35 cellular contexts compared by ENCODE assay signal in the genomic region with DNA sequence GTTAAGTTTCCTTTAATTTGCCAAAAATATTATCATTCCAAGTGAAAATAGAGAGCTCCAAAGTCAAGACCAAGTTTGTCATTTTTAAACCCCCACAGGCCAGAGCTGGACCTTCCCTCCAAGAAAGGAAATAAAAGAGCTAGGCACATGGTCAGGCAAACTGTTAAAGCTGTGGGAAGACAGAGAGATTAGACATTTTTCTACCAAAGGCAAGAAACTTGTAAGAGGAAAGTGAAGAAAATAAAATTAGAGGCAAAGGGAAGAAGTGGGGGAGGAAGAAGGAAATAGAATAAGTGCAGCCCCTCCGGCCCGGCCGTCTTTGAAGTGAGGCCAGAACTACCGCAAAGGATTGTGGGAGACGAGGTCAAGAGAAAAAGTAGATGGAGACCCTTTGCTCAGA. TPM values are rescaled to one million over a fixed set of nuclear protein-coding genes. Genes with fewer than 3 reads are reported as not detected.
"Had no signal": no experiment of that assay in that cellular context is flagged by ENCODE, and none has a peak within 500 bp of the region (broad histone marks: within the 10 kb centered on the region; RNA-seq: fewer than 3 reads in every experiment).

No MANE protein-coding gene starts in this region.

- FAIRE-seq: RCC 7860 had no signal

- H3K36me3 ChIP-seq: cardiac muscle cell had no signal

- H3K27me3 ChIP-seq: cardiac muscle cell had no signal

- H3K27ac ChIP-seq: cardiac muscle cell, KMS-11, RWPE1, VCaP had no signal

- DNase-seq: activated B cell treated with CpG ODN at 0.5 μM for 24 hours; activated CD4-positive, alpha-beta T cell treated with anti-CD3 and anti-CD28 coated beads for 48 hours; activated CD4-positive, CD25-positive, alpha-beta regulatory T cell treated with anti-CD3 and anti-CD28 coated beads, Interleukin-2, amount 50 U/mL, for 72 hours; activated CD8-positive, alpha-beta T cell treated with anti-CD3 and anti-CD28 coated beads for 36 hours; activated effector memory CD4-positive, alpha-beta T cell treated with anti-CD3 and anti-CD28 coated beads, Interleukin-2, amount 50 U/mL, for 16 hours; activated naive CD4-positive, alpha-beta T cell; activated naive CD4-positive, alpha-beta T cell treated with anti-CD3 and anti-CD28 coated beads, Interleukin-2, amount 50 U/mL, for 16 hours; activated naive CD8-positive, alpha-beta T cell treated with anti-CD3 and anti-CD28 coated beads for 36 hours; activated T-cell treated with anti-CD3 and anti-CD28 coated beads, Interleukin-2, amount 50 U/mL, for 1 hour; activated T-cell treated with anti-CD3 and anti-CD28 coated beads, Interleukin-2, amount 50 U/mL, for 72 hours; amniotic stem cell; aorta; MM.1S; MV-4-11; NCI-H1092; NCI-H1436 treated with DMSO at 0.1 percent for 48 hours; NCI-H1694 treated with DMSO at 0.1 percent for 48 hours; NCI-H2029; NCI-H345; NCI-H524 treated with DMSO at 0.1 percent for 48 hours; NK-92 treated with Interleukin-12 subunit alpha and Interleukin-12 subunit beta, amount 100 ng/mL, for 24 hours; PC-3; SIG-M5; SW 1271; T-helper 1 cell; T-helper 2 cell; T-helper 9 cell had no signal

- H3K4me3 ChIP-seq: cardiac muscle cell had no signal

RNA-seq across cellular contexts. Expression of gene HAND2, which starts 47.9 kb away (rescaled TPM):
- total RNA-seq: activated B cell treated with CpG ODN at 0.5 μM for 24 hours; activated CD8-positive, alpha-beta memory T cell treated with anti-CD3 and anti-CD28 coated beads for 36 hours; activated CD8-positive, alpha-beta T cell treated with anti-CD3 and anti-CD28 coated beads for 36 hours; activated naive CD8-positive, alpha-beta T cell treated with anti-CD3 and anti-CD28 coated beads for 36 hours; activated T-cell treated with anti-CD3 and anti-CD28 coated beads, Interleukin-2, amount 50 U/mL, for 72 hours; activated T-helper 17 cell treated with anti-CD3 and anti-CD28 coated beads, Interleukin-2, amount 50 U/mL, for 72 hours; NCI-H460; PC-3 had no signal
